ENCODE assay signal across 8 cellular contexts in genomic region chr1:38138498-38139233, GRCh38.
DNase-seq lines count a peak whose midpoint lies in the region; ATAC-seq and TF ChIP-seq lines count a peak whose summit lies in the region.

No MANE protein-coding gene starts in this region.

- H3K36me3 ChIP-seq in lower lobe of right lung (no peaks in the 10 kb centered on the region), aorta (ENCODE audit: control insufficient read depth in 1 of 2, insufficient read depth in 2 of 2, low read length in 1 of 2) (no peaks in the 10 kb centered on the region), Karpas-422 (ENCODE audit: insufficient read depth, low read length) (no peaks in the 10 kb centered on the region)

- DNase-seq in NCI-H82 (lab: John Stamatoyannopoulos, UW) (peak; percentile 18), NCI-H82 treated with DMSO at 0.1 percent for 48 hours (lab: John Stamatoyannopoulos, UW; ENCODE audit: unreplicated experiment) (no peak), coronary artery (ENCODE audit: low spot score) (peak; percentile 81), lower lobe of right lung (peak; percentile 79), aorta (peak; percentile 90), NCI-H1436 treated with DMSO at 0.1 percent for 48 hours (lab: John Stamatoyannopoulos, UW) (no peak), Karpas-422 (no peak)
- no peak for DNase-seq in activated CD4-positive, alpha-beta T cell treated with anti-CD3 and anti-CD28 coated beads, Interleukin-2, amount 50 U/mL, for 4 hours

- H2AFZ ChIP-seq in Karpas-422 (ENCODE audit: low read length): no peak overlapping the region

- no peaks in the 10 kb centered on the region for H3K79me2 ChIP-seq in Karpas-422 (ENCODE audit: low read length)

- peak; percentile 87 to 94 for ATAC-seq in lower lobe of right lung
- peak; percentile 89 for ATAC-seq in aorta (ENCODE audit: low FRiP score)

- no peaks in the 10 kb centered on the region for H3K9me3 ChIP-seq in lower lobe of right lung
- no peaks in the 10 kb centered on the region for H3K9me3 ChIP-seq in aorta (ENCODE audit: control insufficient read depth, low read length)
- no peaks in the 10 kb centered on the region for H3K9me3 ChIP-seq in Karpas-422 (ENCODE audit: low read length)

- H3K27me3 ChIP-seq in lower lobe of right lung (ENCODE audit: low read depth) (peaks cover 78% of the 10 kb centered on the region), aorta (ENCODE audit: control insufficient read depth in 1 of 2, insufficient read depth in 2 of 2, low read length in 1 of 2) (no peaks in the 10 kb centered on the region), Karpas-422 (ENCODE audit: low read length) (no peaks in the 10 kb centered on the region)

- H3K9me2 ChIP-seq in Karpas-422 (replicated peaks; ENCODE audit: insufficient read depth, low read length): no peaks in the 10 kb centered on the region

- WGBS in aorta, 2 donors: 3% methylated on average over 6 of the region's 6 CpGs

- H3K4me2 ChIP-seq in Karpas-422 (ENCODE audit: low read depth, low read length, poor library complexity, severe bottlenecking): no peak overlapping the region

- H3K4me3 ChIP-seq in coronary artery (no peak overlapping the region), lower lobe of right lung (no peak overlapping the region), aorta (ENCODE audit: low read length in 2 of 2) (no peak overlapping the region), Karpas-422 (ENCODE audit: low read length) (no peak overlapping the region)

- H3K27ac ChIP-seq in coronary artery (peak overlapping the region; percentile 54 to 80), lower lobe of right lung (peak overlapping the region; percentile 46), aorta (ENCODE audit: low read depth in 1 of 2, low read length in 2 of 2) (peak overlapping the region in 1 of 2 donors; percentile 83), Karpas-422 (ENCODE audit: low read length) (no peak overlapping the region)

- H3K4me1 ChIP-seq in lower lobe of right lung (peaks cover 23% of the 10 kb centered on the region), aorta (ENCODE audit: control insufficient read depth in 1 of 2, insufficient read depth in 2 of 2, low read length in 2 of 2) (peaks cover 0 to 2% of the 10 kb centered on the region in 2 donors), Karpas-422 (ENCODE audit: low read length) (peaks cover 23% of the 10 kb centered on the region)

- H4K20me1 ChIP-seq in Karpas-422 (ENCODE audit: insufficient read depth, low read depth, low read length): no peaks in the 10 kb centered on the region

- intact Hi-C loops in lower lobe of right lung (cut with DNase I): no loop called here
- intact Hi-C loops in aorta (cut with DNase I): loop anchor here in 1 of 2 donors (5.0 kb wide), 1 partner anchor 91 kb away; the partner anchor contains the start of gene POU3F1

- TF ChIP-seq CTCF in coronary artery (IDR thresholded peaks at IDR 0.05) (no peak), lower lobe of right lung (IDR thresholded peaks at IDR 0.05) (peak; percentile 25)

- no peak overlapping the region for H3K9ac ChIP-seq in Karpas-422 (ENCODE audit: low read length)

Comparison
In these comparisons a context has a peak if more than half of its experiments do, and no peak if none do; other contexts are left out.
1. DNase-seq: peak in NCI-H82 (single experiment), coronary artery (single experiment), lower lobe of right lung (single experiment) and aorta (2 of 2); none in NCI-H82 treated with DMSO at 0.1 percent for 48 hours (single experiment), activated CD4-positive, alpha-beta T cell treated with anti-CD3 and anti-CD28 coated beads, Interleukin-2, amount 50 U/mL, for 4 hours (0 of 2), NCI-H1436 treated with DMSO at 0.1 percent for 48 hours (single experiment) and Karpas-422 (single experiment).